13 cellular contexts compared by ENCODE assay signal in the genomic region with DNA sequence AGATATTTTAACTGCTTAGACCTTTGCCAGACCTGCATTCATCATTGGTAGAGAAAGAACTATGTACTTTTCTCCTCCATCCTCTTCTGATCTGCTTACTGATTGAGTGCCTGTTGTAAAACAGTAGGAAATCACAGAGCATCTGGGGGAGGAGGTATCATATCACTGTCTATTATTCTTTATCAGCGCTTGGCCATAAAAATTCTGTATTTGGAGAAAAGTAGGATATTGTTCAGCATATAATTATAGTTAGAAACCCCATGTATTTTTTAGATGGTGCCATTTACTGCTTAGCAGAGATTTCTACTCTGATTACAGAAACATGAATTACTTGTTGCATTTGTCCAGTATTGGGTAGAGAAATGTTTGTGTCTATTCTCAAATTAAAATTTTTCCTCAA.
DNase-seq lines count a peak whose midpoint lies in the region; ATAC-seq and TF ChIP-seq lines count a peak whose summit lies in the region.
"Had no signal": no experiment of that assay in that cellular context is flagged by ENCODE, and none has a peak within 500 bp of the region (broad histone marks: within the 10 kb centered on the region; RNA-seq: fewer than 3 reads in every experiment).

No MANE protein-coding gene starts in this region.

- H3K36me3 ChIP-seq in HEK293 (ENCODE audit: control insufficient read depth in 2 of 2, insufficient read depth in 1 of 2, low read length in 2 of 2): peaks cover 11 to 46% of the 10 kb centered on the region in 2 experiments
- peaks cover 4 to 13% (median 9%) of the 10 kb centered on the region in 4 donors for H3K36me3 ChIP-seq in sigmoid colon

- intact Hi-C loops in sigmoid colon (cut with DNase I): no loop called here

- H3K4me3 ChIP-seq in HEK293 (ENCODE audit: low read depth, low read length) (no peak overlapping the region), sigmoid colon (no peak overlapping the region)

- peak; percentile 3 for DNase-seq in Ammon's horn (ENCODE audit: low spot score)
- DNase-seq in T-helper 17 cell: no peak
- DNase-seq in naive thymus-derived CD8-positive, alpha-beta T cell: no peak
- DNase-seq in MV-4-11 (lab: John Stamatoyannopoulos, UW): no peak
- no peak for DNase-seq in activated naive CD8-positive, alpha-beta T cell treated with anti-CD3 and anti-CD28 coated beads, Interleukin-2, amount 50 U/mL, for 24 hours
- DNase-seq in sigmoid colon: no peak
- DNase-seq: CD8-positive, alpha-beta T cell; H9; IMR-90; Karpas-422; NCI-H510A treated with DMSO at 0.1 percent for 48 hours; SIG-M5 had no signal

- peaks cover 35% of the 10 kb centered on the region for H3K4me1 Mint-ChIP-seq in T-helper 17 cell
- H3K4me1 Mint-ChIP-seq in naive thymus-derived CD8-positive, alpha-beta T cell: peaks cover 22 to 61% (median 51%) of the 10 kb centered on the region in 4 donors
- H3K4me1 Mint-ChIP-seq in activated naive CD8-positive, alpha-beta T cell treated with anti-CD3 and anti-CD28 coated beads, Interleukin-2, amount 50 U/mL, for 24 hours: peaks cover 48% of the 10 kb centered on the region

- TF ChIP-seq CTCF in HEK293 (tag by site-specific recombination; IDR thresholded peaks at IDR 0.05) (no peak), sigmoid colon (IDR thresholded peaks at IDR 0.05) (no peak)

- peak overlapping the region; percentile 50 for H3K27ac ChIP-seq in HEK293 (ENCODE audit: extremely low read depth, low read depth, low read length)
- no peak overlapping the region for H3K27ac ChIP-seq in sigmoid colon

- no peak for ATAC-seq in T-helper 17 cell
- ATAC-seq in naive thymus-derived CD8-positive, alpha-beta T cell: no peak
- no peak for ATAC-seq in activated naive CD8-positive, alpha-beta T cell treated with anti-CD3 and anti-CD28 coated beads, Interleukin-2, amount 50 U/mL, for 24 hours
- ATAC-seq: CD8-positive, alpha-beta T cell had no signal

- H3K27me3 ChIP-seq in sigmoid colon: no peaks in the 10 kb centered on the region

- no peak overlapping the region for H3K4me3 Mint-ChIP-seq in T-helper 17 cell
- peak overlapping the region in 1 of 10 donors; percentile 6 for H3K4me3 Mint-ChIP-seq in naive thymus-derived CD8-positive, alpha-beta T cell
- no peak overlapping the region for H3K4me3 Mint-ChIP-seq in activated naive CD8-positive, alpha-beta T cell treated with anti-CD3 and anti-CD28 coated beads, Interleukin-2, amount 50 U/mL, for 24 hours
- H3K4me3 Mint-ChIP-seq: CD8-positive, alpha-beta T cell; H9 had no signal

- H3K27ac Mint-ChIP-seq in T-helper 17 cell: peak overlapping the region; percentile 60
- peak overlapping the region in 6 of 10 donors; percentile 4 to 51 (median 26) for H3K27ac Mint-ChIP-seq in naive thymus-derived CD8-positive, alpha-beta T cell
- no peak overlapping the region for H3K27ac Mint-ChIP-seq in activated naive CD8-positive, alpha-beta T cell treated with anti-CD3 and anti-CD28 coated beads, Interleukin-2, amount 50 U/mL, for 24 hours
- H3K27ac Mint-ChIP-seq: H9 had no signal

- CTCF ChIA-PET in HEK293 (lab: Yijun Ruan, JAX): interaction anchor here (0.6 to 2.6 kb wide), 4 partner anchors 13 to 520 kb away, joined by 4 to 13 read pairs (median 4); no protein-coding TSS in a partner anchor

- no peaks in the 10 kb centered on the region for H3K27me3 Mint-ChIP-seq in T-helper 17 cell
- H3K27me3 Mint-ChIP-seq in naive thymus-derived CD8-positive, alpha-beta T cell: no peaks in the 10 kb centered on the region
- H3K27me3 Mint-ChIP-seq in activated naive CD8-positive, alpha-beta T cell treated with anti-CD3 and anti-CD28 coated beads, Interleukin-2, amount 50 U/mL, for 24 hours: no peaks in the 10 kb centered on the region

- H3K9me3 ChIP-seq in HEK293 (ENCODE audit: control insufficient read depth, insufficient read depth, low read depth, low read length) (peaks cover 11% of the 10 kb centered on the region), T-helper 17 cell (ENCODE audit: control insufficient read depth, low read length, poor library complexity, severe bottlenecking) (no peaks in the 10 kb centered on the region), sigmoid colon (no peaks in the 10 kb centered on the region)

- TF ChIP-seq EP300 in sigmoid colon (IDR thresholded peaks at IDR 0.05): no peak

- H3K9me3 Mint-ChIP-seq in naive thymus-derived CD8-positive, alpha-beta T cell: peaks cover 4 to 24% (median 13%) of the 10 kb centered on the region in 9 donors
- peaks cover 14% of the 10 kb centered on the region for H3K9me3 Mint-ChIP-seq in activated naive CD8-positive, alpha-beta T cell treated with anti-CD3 and anti-CD28 coated beads, Interleukin-2, amount 50 U/mL, for 24 hours

- peaks cover 6% of the 10 kb centered on the region for H3K36me3 Mint-ChIP-seq in T-helper 17 cell (ENCODE audit: low read depth)
- H3K36me3 Mint-ChIP-seq in naive thymus-derived CD8-positive, alpha-beta T cell: peaks cover 32 to 68% (median 39%) of the 10 kb centered on the region in 3 donors
- H3K36me3 Mint-ChIP-seq in activated naive CD8-positive, alpha-beta T cell treated with anti-CD3 and anti-CD28 coated beads, Interleukin-2, amount 50 U/mL, for 24 hours (ENCODE audit: low read depth): peaks cover 57% of the 10 kb centered on the region

- POLR2A ChIA-PET in HEK293 (lab: Yijun Ruan, JAX): no interaction called here
- POLR2A ChIA-PET in naive thymus-derived CD8-positive, alpha-beta T cell (lab: Charles Lee): no interaction called here

- peaks cover 36% of the 10 kb centered on the region for H3K4me1 ChIP-seq in HEK293 (ENCODE audit: control insufficient read depth, insufficient read depth, low read length)
- peaks cover 0 to 13% (median 0%) of the 10 kb centered on the region in 4 donors for H3K4me1 ChIP-seq in sigmoid colon

- 78 to 85% methylated on average over 1 of the region's 1 CpG for WGBS in sigmoid colon, 2 donors

- TF ChIP-seq POLR2A in sigmoid colon (IDR thresholded peaks at IDR 0.05): no peak

TF ChIP-seq in HEK293, 187 proteins besides CTCF, POLR2A, EP300 and RAD21 (continues in another document):
- no peak for TF ChIP-seq ZBTB20 (tag by site-specific recombination; IDR thresholded peaks at IDR 0.05)
- peak; percentile 69 for TF ChIP-seq ZBTB8A (tag by site-specific recombination; IDR thresholded peaks at IDR 0.05)
- TF ChIP-seq, protein P1, sequence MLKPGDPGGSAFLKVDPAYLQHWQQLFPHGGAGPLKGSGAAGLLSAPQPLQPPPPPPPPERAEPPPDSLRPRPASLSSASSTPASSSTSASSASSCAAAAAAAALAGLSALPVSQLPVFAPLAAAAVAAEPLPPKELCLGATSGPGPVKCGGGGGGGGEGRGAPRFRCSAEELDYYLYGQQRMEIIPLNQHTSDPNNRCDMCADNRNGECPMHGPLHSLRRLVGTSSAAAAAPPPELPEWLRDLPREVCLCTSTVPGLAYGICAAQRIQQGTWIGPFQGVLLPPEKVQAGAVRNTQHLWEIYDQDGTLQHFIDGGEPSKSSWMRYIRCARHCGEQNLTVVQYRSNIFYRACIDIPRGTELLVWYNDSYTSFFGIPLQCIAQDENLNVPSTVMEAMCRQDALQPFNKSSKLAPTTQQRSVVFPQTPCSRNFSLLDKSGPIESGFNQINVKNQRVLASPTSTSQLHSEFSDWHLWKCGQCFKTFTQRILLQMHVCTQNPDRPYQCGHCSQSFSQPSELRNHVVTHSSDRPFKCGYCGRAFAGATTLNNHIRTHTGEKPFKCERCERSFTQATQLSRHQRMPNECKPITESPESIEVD (tag by site-specific recombination; IDR thresholded peaks at IDR 0.05): peak; percentile 98
- TF ChIP-seq, protein P2, sequence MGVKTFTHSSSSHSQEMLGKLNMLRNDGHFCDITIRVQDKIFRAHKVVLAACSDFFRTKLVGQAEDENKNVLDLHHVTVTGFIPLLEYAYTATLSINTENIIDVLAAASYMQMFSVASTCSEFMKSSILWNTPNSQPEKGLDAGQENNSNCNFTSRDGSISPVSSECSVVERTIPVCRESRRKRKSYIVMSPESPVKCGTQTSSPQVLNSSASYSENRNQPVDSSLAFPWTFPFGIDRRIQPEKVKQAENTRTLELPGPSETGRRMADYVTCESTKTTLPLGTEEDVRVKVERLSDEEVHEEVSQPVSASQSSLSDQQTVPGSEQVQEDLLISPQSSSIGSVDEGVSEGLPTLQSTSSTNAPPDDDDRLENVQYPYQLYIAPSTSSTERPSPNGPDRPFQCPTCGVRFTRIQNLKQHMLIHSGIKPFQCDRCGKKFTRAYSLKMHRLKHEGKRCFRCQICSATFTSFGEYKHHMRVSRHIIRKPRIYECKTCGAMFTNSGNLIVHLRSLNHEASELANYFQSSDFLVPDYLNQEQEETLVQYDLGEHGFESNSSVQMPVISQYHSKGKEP (tag by site-specific recombination; IDR thresholded peaks at IDR 0.05): peak; percentile 79
- TF ChIP-seq, protein P3, sequence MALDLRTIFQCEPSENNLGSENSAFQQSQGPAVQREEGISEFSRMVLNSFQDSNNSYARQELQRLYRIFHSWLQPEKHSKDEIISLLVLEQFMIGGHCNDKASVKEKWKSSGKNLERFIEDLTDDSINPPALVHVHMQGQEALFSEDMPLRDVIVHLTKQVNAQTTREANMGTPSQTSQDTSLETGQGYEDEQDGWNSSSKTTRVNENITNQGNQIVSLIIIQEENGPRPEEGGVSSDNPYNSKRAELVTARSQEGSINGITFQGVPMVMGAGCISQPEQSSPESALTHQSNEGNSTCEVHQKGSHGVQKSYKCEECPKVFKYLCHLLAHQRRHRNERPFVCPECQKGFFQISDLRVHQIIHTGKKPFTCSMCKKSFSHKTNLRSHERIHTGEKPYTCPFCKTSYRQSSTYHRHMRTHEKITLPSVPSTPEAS (tag by site-specific recombination; IDR thresholded peaks at IDR 0.05): 0 out of 2 replicates have a peak, but pooled peaks have one; percentile 11
- TF ChIP-seq, protein P4, sequence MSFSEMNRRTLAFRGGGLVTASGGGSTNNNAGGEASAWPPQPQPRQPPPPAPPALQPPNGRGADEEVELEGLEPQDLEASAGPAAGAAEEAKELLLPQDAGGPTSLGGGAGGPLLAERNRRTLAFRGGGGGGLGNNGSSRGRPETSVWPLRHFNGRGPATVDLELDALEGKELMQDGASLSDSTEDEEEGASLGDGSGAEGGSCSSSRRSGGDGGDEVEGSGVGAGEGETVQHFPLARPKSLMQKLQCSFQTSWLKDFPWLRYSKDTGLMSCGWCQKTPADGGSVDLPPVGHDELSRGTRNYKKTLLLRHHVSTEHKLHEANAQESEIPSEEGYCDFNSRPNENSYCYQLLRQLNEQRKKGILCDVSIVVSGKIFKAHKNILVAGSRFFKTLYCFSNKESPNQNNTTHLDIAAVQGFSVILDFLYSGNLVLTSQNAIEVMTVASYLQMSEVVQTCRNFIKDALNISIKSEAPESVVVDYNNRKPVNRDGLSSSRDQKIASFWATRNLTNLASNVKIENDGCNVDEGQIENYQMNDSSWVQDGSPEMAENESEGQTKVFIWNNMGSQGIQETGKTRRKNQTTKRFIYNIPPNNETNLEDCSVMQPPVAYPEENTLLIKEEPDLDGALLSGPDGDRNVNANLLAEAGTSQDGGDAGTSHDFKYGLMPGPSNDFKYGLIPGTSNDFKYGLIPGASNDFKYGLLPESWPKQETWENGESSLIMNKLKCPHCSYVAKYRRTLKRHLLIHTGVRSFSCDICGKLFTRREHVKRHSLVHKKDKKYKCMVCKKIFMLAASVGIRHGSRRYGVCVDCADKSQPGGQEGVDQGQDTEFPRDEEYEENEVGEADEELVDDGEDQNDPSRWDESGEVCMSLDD (tag by site-specific recombination; IDR thresholded peaks at IDR 0.05): no peak
- peak; percentile 49; the same call in 1 of the 2 replicates for TF ChIP-seq BCL11A (tag by site-specific recombination; IDR thresholded peaks at IDR 0.05; ENCODE audit: low read depth)
